18 cellular contexts compared by ENCODE assay signal in the genomic region with DNA sequence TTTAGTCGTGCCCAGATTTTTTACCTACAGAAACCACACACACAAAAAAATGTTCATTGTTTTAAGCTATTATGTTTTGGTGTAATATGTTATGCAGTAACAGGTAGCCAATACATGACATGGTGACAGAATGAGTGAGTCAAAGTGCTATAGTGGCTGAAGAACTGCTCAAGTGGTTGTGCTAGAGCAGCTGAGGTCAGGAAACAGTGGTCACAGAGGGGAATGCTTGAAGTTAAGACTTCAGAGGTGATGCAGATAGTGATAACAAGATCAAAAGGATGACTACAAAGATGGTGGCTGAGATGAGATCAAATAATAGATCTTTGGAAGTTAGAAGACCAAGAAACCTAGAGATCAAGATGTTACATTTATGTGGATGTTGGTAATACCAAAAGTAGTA.
A peak's percentile ranks its signal among the peaks of the same experiment; 100 is the strongest.
DNase-seq lines count a peak whose midpoint lies in the region; ATAC-seq and TF ChIP-seq lines count a peak whose summit lies in the region.
"Had no signal": no experiment of that assay in that cellular context is flagged by ENCODE, and none has a peak within 500 bp of the region (broad histone marks: within the 10 kb centered on the region; RNA-seq: fewer than 3 reads in every experiment).

No MANE protein-coding gene starts in this region.

- H3K9me3 Mint-ChIP-seq in neural progenitor cell = peaks cover 4% of the 10 kb centered on the region

- peak overlapping the region; percentile 36 for H3K27ac Mint-ChIP-seq in neural progenitor cell
- H3K27ac Mint-ChIP-seq: B cell; CD4-positive, alpha-beta T cell; CD8-positive, alpha-beta T cell had no signal

- DNase-seq in DND-41 = no peak
- DNase-seq in neural progenitor cell (ENCODE audit: low spot score) = no peak
- no peak for DNase-seq in GM10266 (ENCODE audit: extremely low spot score)
- DNase-seq: AML-193; Caco-2; Calu3; CD4-positive, alpha-beta T cell; CD8-positive, alpha-beta T cell; DMS79 treated with DMSO at 0.1 percent for 48 hours; EL; GDM1 had no signal

- H3K4me1 ChIP-seq in DND-41 (ENCODE audit: insufficient read depth, low read length) (no peaks in the 10 kb centered on the region), Loucy (ENCODE audit: insufficient read depth, low read length, poor library complexity, severe bottlenecking) (peaks cover 24% of the 10 kb centered on the region), neural progenitor cell (no peaks in the 10 kb centered on the region)
- H3K4me1 ChIP-seq: BLaER1 treated with 17β-estradiol and CSF1 and Interleukin-3, amounts not matched to agents 10 nM and 100 nM; Caco-2 had no signal

- H3K4me2 ChIP-seq in DND-41 (ENCODE audit: insufficient read depth, low read length) = no peak overlapping the region
- peak overlapping the region; percentile 35 for H3K4me2 ChIP-seq in Loucy (ENCODE audit: low read depth, low read length, poor library complexity, severe bottlenecking)
- no peak overlapping the region for H3K4me2 ChIP-seq in neural progenitor cell
- H3K4me2 ChIP-seq: A549; BLaER1 treated with 17β-estradiol and CSF1 and Interleukin-3, amounts not matched to agents 10 nM and 100 nM had no signal

- H3K4me1 Mint-ChIP-seq in neural progenitor cell = peaks cover 3% of the 10 kb centered on the region
- H3K4me1 Mint-ChIP-seq: B cell had no signal

- ATAC-seq in DND-41 (ENCODE audit: insufficient read depth, low read depth) (peak; percentile 60; the same call in 2 of the 3 replicates), esophagus mucosa (no peak)
- ATAC-seq: A549; CD8-positive, alpha-beta T cell had no signal

- H2AFZ ChIP-seq in DND-41 (ENCODE audit: low read depth, low read length) (no peak overlapping the region), Loucy (ENCODE audit: low read length) (peak overlapping the region; percentile 11; the same call in 1 of the 2 replicates), neural progenitor cell (replicated peaks) (no peak overlapping the region)

- H3K36me3 Mint-ChIP-seq in neural progenitor cell = no peaks in the 10 kb centered on the region
- H3K36me3 Mint-ChIP-seq: CD8-positive, alpha-beta T cell had no signal

- no peaks in the 10 kb centered on the region for H3K27me3 ChIP-seq in DND-41 (ENCODE audit: insufficient read depth, low read length, poor library complexity)
- no peaks in the 10 kb centered on the region for H3K27me3 ChIP-seq in Loucy (ENCODE audit: insufficient read depth, low read length, poor library complexity, severe bottlenecking)
- no peaks in the 10 kb centered on the region for H3K27me3 ChIP-seq in neural progenitor cell
- H3K27me3 ChIP-seq: BLaER1 treated with 17β-estradiol and CSF1 and Interleukin-3, amounts not matched to agents 10 nM and 100 nM had no signal

- H3K9ac ChIP-seq in DND-41 (ENCODE audit: low read depth, low read length) (no peak overlapping the region), Loucy (ENCODE audit: low read depth, low read length, poor library complexity, severe bottlenecking) (no peak overlapping the region), neural progenitor cell (no peak overlapping the region)
- H3K9ac ChIP-seq: BLaER1 treated with 17β-estradiol and CSF1 and Interleukin-3, amounts not matched to agents 10 nM and 100 nM had no signal

- H3K79me2 ChIP-seq in DND-41 (ENCODE audit: insufficient read depth, low read length) (no peaks in the 10 kb centered on the region), Loucy (ENCODE audit: insufficient read depth, low read length) (no peaks in the 10 kb centered on the region), neural progenitor cell (ENCODE audit: low read depth) (no peaks in the 10 kb centered on the region)

- H3F3A ChIP-seq in Loucy (ENCODE audit: low read depth) (no peaks in the 10 kb centered on the region), neural progenitor cell (ENCODE audit: low read depth) (no peaks in the 10 kb centered on the region)

- H3K9me3 ChIP-seq in DND-41 (ENCODE audit: insufficient read depth, low read length, severe bottlenecking) (no peaks in the 10 kb centered on the region), Loucy (ENCODE audit: insufficient read depth, low read depth, low read length) (no peaks in the 10 kb centered on the region), neural progenitor cell (ENCODE audit: low read depth) (no peaks in the 10 kb centered on the region)
- H3K9me3 ChIP-seq: A549; BLaER1 treated with 17β-estradiol and CSF1 and Interleukin-3, amounts not matched to agents 10 nM and 100 nM; Caco-2 had no signal

- H3K4me3 ChIP-seq in DND-41 (ENCODE audit: low read depth in 1 of 2, low read length in 2 of 2) (no peak overlapping the region), Loucy (ENCODE audit: low read length, poor library complexity, severe bottlenecking) (no peak overlapping the region), neural progenitor cell (no peak overlapping the region)
- H3K4me3 ChIP-seq: A549; BLaER1 treated with 17β-estradiol and CSF1 and Interleukin-3, amounts not matched to agents 10 nM and 100 nM had no signal

- H3K36me3 ChIP-seq in DND-41 (ENCODE audit: insufficient read depth, low read length) (no peaks in the 10 kb centered on the region), Loucy (ENCODE audit: insufficient read depth, low read length) (no peaks in the 10 kb centered on the region), neural progenitor cell (no peaks in the 10 kb centered on the region)
- H3K36me3 ChIP-seq: BLaER1 treated with 17β-estradiol and CSF1 and Interleukin-3, amounts not matched to agents 10 nM and 100 nM had no signal

- no peaks in the 10 kb centered on the region for H4K20me1 ChIP-seq in DND-41 (ENCODE audit: insufficient read depth, low read length)
- H4K20me1 ChIP-seq in Loucy (ENCODE audit: insufficient read depth, low read length, poor library complexity, severe bottlenecking) = no peaks in the 10 kb centered on the region
- no peaks in the 10 kb centered on the region for H4K20me1 ChIP-seq in neural progenitor cell (ENCODE audit: low read depth)
- H4K20me1 ChIP-seq: BLaER1 treated with 17β-estradiol and CSF1 and Interleukin-3, amounts not matched to agents 10 nM and 100 nM had no signal

- H3K27me3 Mint-ChIP-seq in neural progenitor cell (ENCODE audit: insufficient read depth, low read depth) = no peaks in the 10 kb centered on the region
- H3K27me3 Mint-ChIP-seq: B cell; CD4-positive, alpha-beta T cell had no signal

- H3K9me2 ChIP-seq in Loucy (replicated peaks; ENCODE audit: low read depth, low read length) = no peaks in the 10 kb centered on the region

- TF ChIP-seq CTCF in DND-41 (IDR thresholded peaks at IDR 0.05; ENCODE audit: borderline replicate concordance, extremely low read depth, low read length, poor library complexity, severe bottlenecking) (no peak), Loucy (conservative IDR thresholded peaks at IDR 0.05; ENCODE audit: low read length) (no peak), neural progenitor cell (IDR thresholded peaks at IDR 0.05) (no peak), GM10266 (IDR thresholded peaks at IDR 0.05; ENCODE audit: control insufficient read depth, insufficient read depth, low read depth, missing control alignments) (no peak)

- H3K27ac ChIP-seq in DND-41 (ENCODE audit: low read length) (no peak overlapping the region), neural progenitor cell (no peak overlapping the region)
- H3K27ac ChIP-seq: 22Rv1; A549; BLaER1 treated with 17β-estradiol and CSF1 and Interleukin-3, amounts not matched to agents 10 nM and 100 nM; C4-2B had no signal

- no peak overlapping the region for H3K4me3 Mint-ChIP-seq in neural progenitor cell
- H3K4me3 Mint-ChIP-seq: B cell; CD4-positive, alpha-beta T cell; CD8-positive, alpha-beta T cell had no signal
